25 cellular contexts compared by ENCODE assay signal in the genomic region with DNA sequence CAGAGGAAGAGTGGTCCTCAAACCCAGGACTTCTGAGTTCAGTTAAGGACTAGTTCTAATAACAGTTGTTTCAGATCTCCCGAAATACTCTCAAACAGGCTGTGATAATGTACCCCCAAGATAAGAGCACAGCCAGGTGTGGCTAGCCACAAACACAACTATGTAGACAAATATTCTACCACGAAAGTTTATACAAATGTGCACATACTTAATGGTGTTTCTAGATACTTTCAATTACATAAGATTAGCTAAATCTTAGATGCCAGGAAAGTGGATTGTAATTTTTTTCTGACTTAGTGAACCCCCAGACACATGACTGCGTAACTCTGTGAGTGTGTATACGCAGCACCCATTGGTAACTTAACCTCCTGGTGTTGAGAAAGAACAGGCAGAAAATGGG.
"Had no signal": no experiment of that assay in that cellular context is flagged by ENCODE, and none has a peak within 500 bp of the region (broad histone marks: within the 10 kb centered on the region; RNA-seq: fewer than 3 reads in every experiment).

No MANE protein-coding gene starts in this region.

- H3K4me2 ChIP-seq: smooth muscle cell had no signal

- H3K9me3 Mint-ChIP-seq: natural killer cell treated with Interleukin-12 subunit alpha and Interleukin-12 subunit beta and Interleukin-15 and Interleukin-18, amount 100 ng/mL, for 72 hours; stimulated activated memory B cell treated with anti-CD40 and anti-IgM and Interleukin-4, amounts not matched to agents 10 μg/mL and 1 μg/mL and 100 μg/mL, for 72 hours; stimulated activated naive CD8-positive, alpha-beta T cell treated with anti-CD3 and anti-CD28 coated beads, Interleukin-15, amount 100 ng/mL, for 72 hours; type B pancreatic cell had no signal

- H3K4me3 Mint-ChIP-seq: naive thymus-derived CD4-positive, alpha-beta T cell; natural killer cell treated with Interleukin-12 subunit alpha and Interleukin-12 subunit beta and Interleukin-15 and Interleukin-18, amount 100 ng/mL, for 72 hours; neural crest cell; stimulated activated memory B cell treated with anti-CD40 and anti-IgM and Interleukin-4, amounts not matched to agents 10 μg/mL and 1 μg/mL and 100 μg/mL, for 72 hours; stimulated activated naive CD8-positive, alpha-beta T cell treated with anti-CD3 and anti-CD28 coated beads, Interleukin-15, amount 100 ng/mL, for 72 hours; type B pancreatic cell had no signal

- H3K79me2 ChIP-seq: parathyroid adenoma had no signal

- H3K4me1 Mint-ChIP-seq: naive thymus-derived CD4-positive, alpha-beta T cell; neural crest cell; stimulated activated memory B cell treated with anti-CD40 and anti-IgM and Interleukin-4, amounts not matched to agents 10 μg/mL and 1 μg/mL and 100 μg/mL, for 72 hours; stimulated activated naive CD8-positive, alpha-beta T cell treated with anti-CD3 and anti-CD28 coated beads, Interleukin-15, amount 100 ng/mL, for 72 hours had no signal

- H3K27me3 ChIP-seq: right atrium auricular region, right lobe of liver, tibial nerve had no signal

- H3K27me3 Mint-ChIP-seq: natural killer cell treated with Interleukin-12 subunit alpha and Interleukin-12 subunit beta and Interleukin-15 and Interleukin-18, amount 100 ng/mL, for 72 hours; stimulated activated memory B cell treated with anti-CD40 and anti-IgM and Interleukin-4, amounts not matched to agents 10 μg/mL and 1 μg/mL and 100 μg/mL, for 72 hours; stimulated activated naive CD8-positive, alpha-beta T cell treated with anti-CD3 and anti-CD28 coated beads, Interleukin-15, amount 100 ng/mL, for 72 hours; type B pancreatic cell had no signal

- H3K27ac ChIP-seq: left ventricle myocardium inferior, parathyroid adenoma, right atrium auricular region, right lobe of liver, tibial nerve had no signal

- ATAC-seq: mucosa of descending colon; naive thymus-derived CD4-positive, alpha-beta T cell; natural killer cell treated with Interleukin-12 subunit alpha and Interleukin-12 subunit beta and Interleukin-15 and Interleukin-18, amount 100 ng/mL, for 72 hours; right lobe of liver; stimulated activated memory B cell treated with anti-CD40 and anti-IgM and Interleukin-4, amounts not matched to agents 10 μg/mL and 1 μg/mL and 100 μg/mL, for 72 hours; stimulated activated naive CD8-positive, alpha-beta T cell treated with anti-CD3 and anti-CD28 coated beads, Interleukin-15, amount 100 ng/mL, for 72 hours had no signal

- DNase-seq: hypothalamus; islet precursor cell; left ventricle myocardium inferior; mesendoderm; midbrain; mucosa of descending colon; naive thymus-derived CD4-positive, alpha-beta T cell; nucleus accumbens; right lobe of liver; stimulated activated CD4-positive, alpha-beta T cell treated with anti-CD3 and anti-CD28 coated beads, Interleukin-1b, Interleukin-23, amount 100 ng/mL, for 48 hours; stimulated activated CD4-positive, alpha-beta T cell treated with anti-CD3 and anti-CD28 coated beads, Interleukin-2, amount 100 ng/mL, for 48 hours; stimulated activated CD4-positive, alpha-beta T cell treated with anti-CD3 and anti-CD28 coated beads, Interleukin-4, amount 100 ng/mL, for 4 hours; stimulated activated CD8-positive, alpha-beta memory T cell treated with anti-CD3 and anti-CD28 coated beads, Interleukin-4, amount 100 ng/mL, for 48 hours; stimulated activated naive CD4-positive, alpha-beta T cell treated with Interleukin-2 at 50 U/mL for 16 hours; stimulated activated naive CD8-positive, alpha-beta T cell treated with anti-CD3 and anti-CD28 coated beads, Interleukin-15, amount 100 ng/mL, for 72 hours; substantia nigra had no signal

- H3K36me3 ChIP-seq: left ventricle myocardium inferior, right atrium auricular region, right lobe of liver, tibial nerve had no signal

- H3K9me3 ChIP-seq: left ventricle myocardium inferior, mucosa of descending colon, right atrium auricular region, right lobe of liver, tibial nerve had no signal

- H3K36me3 Mint-ChIP-seq: naive thymus-derived CD4-positive, alpha-beta T cell; natural killer cell treated with Interleukin-12 subunit alpha and Interleukin-12 subunit beta and Interleukin-15 and Interleukin-18, amount 100 ng/mL, for 72 hours; stimulated activated memory B cell treated with anti-CD40 and anti-IgM and Interleukin-4, amounts not matched to agents 10 μg/mL and 1 μg/mL and 100 μg/mL, for 72 hours; type B pancreatic cell had no signal

- H2AFZ ChIP-seq: parathyroid adenoma had no signal

- H3K4me3 ChIP-seq: left ventricle myocardium inferior, lung, mucosa of descending colon, right atrium auricular region, right lobe of liver, smooth muscle cell, tibial nerve had no signal

- H3K4me1 ChIP-seq: left ventricle myocardium inferior, parathyroid adenoma, right atrium auricular region, right lobe of liver had no signal

- H3K27ac Mint-ChIP-seq: naive thymus-derived CD4-positive, alpha-beta T cell; natural killer cell treated with Interleukin-12 subunit alpha and Interleukin-12 subunit beta and Interleukin-15 and Interleukin-18, amount 100 ng/mL, for 72 hours; stimulated activated memory B cell treated with anti-CD40 and anti-IgM and Interleukin-4, amounts not matched to agents 10 μg/mL and 1 μg/mL and 100 μg/mL, for 72 hours; stimulated activated naive CD8-positive, alpha-beta T cell treated with anti-CD3 and anti-CD28 coated beads, Interleukin-15, amount 100 ng/mL, for 72 hours; type B pancreatic cell had no signal

- H3K9ac ChIP-seq: parathyroid adenoma had no signal
